Comparison of ENCODE assay signal across 16 cellular contexts in genomic region chr6:167831281-167831680, GRCh38. TPM values are rescaled to one million over a fixed set of nuclear protein-coding genes. Genes with fewer than 3 reads are reported as not detected.
DNase-seq lines count a peak whose midpoint lies in the region; ATAC-seq, FAIRE-seq and TF ChIP-seq lines count a peak whose summit lies in the region.
"Had no signal": no experiment of that assay in that cellular context is flagged by ENCODE, and none has a peak within 500 bp of the region (broad histone marks: within the 10 kb centered on the region; RNA-seq: fewer than 3 reads in every experiment).

No MANE protein-coding gene starts in this region.

- H2BK15ac ChIP-seq in IMR-90 (ENCODE audit: low read depth, low read length), result no peak overlapping the region

- H3K9ac ChIP-seq in IMR-90 (ENCODE audit: low read depth, low read length), result no peak overlapping the region
- peak overlapping the region; percentile 58 for H3K9ac ChIP-seq in mammary epithelial cell (ENCODE audit: insufficient read depth, low read length)

- TF ChIP-seq RAD21 in IMR-90 (IDR thresholded peaks at IDR 0.05; ENCODE audit: low read length), result no peak

- H3K27me3 ChIP-seq in IMR-90 (ENCODE audit: control insufficient read depth, insufficient read depth, low read length) (no peaks in the 10 kb centered on the region; the same call in 1 of the 2 replicates), mammary epithelial cell (ENCODE audit: insufficient read depth, low read length) (no peaks in the 10 kb centered on the region), MG63 (no peaks in the 10 kb centered on the region)
- H3K27me3 ChIP-seq: sigmoid colon had no signal

- H2AFZ ChIP-seq in IMR-90 (replicated peaks; ENCODE audit: low read length, poor library complexity) (no peak overlapping the region), mammary epithelial cell (ENCODE audit: low read depth, low read length) (no peak overlapping the region)

- no peaks in the 10 kb centered on the region for H3K9me3 ChIP-seq in IMR-90 (ENCODE audit: control insufficient read depth, insufficient read depth, low read length)
- H3K9me3 ChIP-seq in mammary epithelial cell (replicated peaks; ENCODE audit: insufficient read depth, low read length), result no peaks in the 10 kb centered on the region
- no peaks in the 10 kb centered on the region for H3K9me3 ChIP-seq in mesodermal cell (ENCODE audit: control insufficient read depth, low read length)
- H3K9me3 ChIP-seq in MG63, result no peaks in the 10 kb centered on the region
- H3K9me3 ChIP-seq: HAP-1, sigmoid colon had no signal

- intact Hi-C loops in IMR-90 (cut with micrococcal nuclease) (no loop called here), mammary epithelial cell (cut with micrococcal nuclease) (no loop called here)

- H2AK5ac ChIP-seq in IMR-90 (ENCODE audit: low read depth, low read length), result no peak overlapping the region

- H3K18ac ChIP-seq in IMR-90 (ENCODE audit: low read depth, low read length), result no peak overlapping the region

- no peak overlapping the region for H4K91ac ChIP-seq in IMR-90 (ENCODE audit: insufficient read depth, low read depth, low read length)

- H3K4me2 ChIP-seq in IMR-90 (ENCODE audit: low read depth, low read length), result no peak overlapping the region
- H3K4me2 ChIP-seq in mammary epithelial cell (ENCODE audit: insufficient read depth, low read depth, low read length), result peak overlapping the region; percentile 60

- peak; percentile 56 for FAIRE-seq in GM12892 (lab: Jason Lieb, UNC)

- H3K4me1 ChIP-seq in IMR-90 (ENCODE audit: control insufficient read depth, insufficient read depth, low read length), result no peaks in the 10 kb centered on the region
- peaks cover 34% of the 10 kb centered on the region for H3K4me1 ChIP-seq in mammary epithelial cell (ENCODE audit: insufficient read depth, low read length)
- peaks cover 26% of the 10 kb centered on the region for H3K4me1 ChIP-seq in mesodermal cell (ENCODE audit: control insufficient read depth, insufficient read depth, low read length, poor library complexity, severe bottlenecking)

- no peak overlapping the region for H4K5ac ChIP-seq in IMR-90 (ENCODE audit: low read depth, low read length)

- no peaks in the 10 kb centered on the region for H3K36me3 ChIP-seq in IMR-90 (ENCODE audit: control insufficient read depth, insufficient read depth, low read length)
- H3K36me3 ChIP-seq in mammary epithelial cell (ENCODE audit: insufficient read depth, low read length), result no peaks in the 10 kb centered on the region
- H3K36me3 ChIP-seq in mesodermal cell (ENCODE audit: control insufficient read depth, insufficient read depth, low read length), result peaks cover 4% of the 10 kb centered on the region
- H3K36me3 ChIP-seq in MG63, result no peaks in the 10 kb centered on the region; the same call in 1 of the 2 replicates
- H3K36me3 ChIP-seq: sigmoid colon had no signal

- in situ Hi-C loops in IMR-90 (cut with MboI; ENCODE audit: low sequenced_read_pairs), result no loop called here
- in situ Hi-C loops in mammary epithelial cell (cut with MboI; ENCODE audit: low sequenced_read_pairs in 2 of 2), result no loop called here

- H2BK5ac ChIP-seq in IMR-90 (ENCODE audit: low read depth, low read length, poor library complexity, severe bottlenecking), result no peak overlapping the region

- peaks cover 90% of the 10 kb centered on the region for H3K79me2 ChIP-seq in mammary epithelial cell (ENCODE audit: insufficient read depth, low read length)

- H4K20me1 ChIP-seq in IMR-90 (ENCODE audit: insufficient read depth, low read length) (peaks cover 18% of the 10 kb centered on the region), mammary epithelial cell (ENCODE audit: insufficient read depth, low read length) (no peaks in the 10 kb centered on the region)

- no peak overlapping the region for H3K14ac ChIP-seq in IMR-90 (replicated peaks; ENCODE audit: low read depth, low read length)

- no peak overlapping the region for H2BK20ac ChIP-seq in IMR-90 (ENCODE audit: low read depth, low read length)

- POLR2A ChIA-PET in IMR-90 (lab: Charles Lee; ENCODE audit: unreplicated experiment), result no interaction called here

- H3K9me1 ChIP-seq in IMR-90 (ENCODE audit: insufficient read depth, low read length), result no peaks in the 10 kb centered on the region

- no peak overlapping the region for H2AK9ac ChIP-seq in IMR-90 (replicated peaks; ENCODE audit: low read depth, low read length, poor library complexity)

- ATAC-seq in IMR-90 (ENCODE audit: low read depth) (no peak), GM19324 (IDR thresholded peaks at IDR 0.05; ENCODE audit: low FRiP score, unreplicated experiment) (no peak), GM19395 (IDR thresholded peaks at IDR 0.05; ENCODE audit: unreplicated experiment) (no peak), HG03521 (IDR thresholded peaks at IDR 0.05; ENCODE audit: unreplicated experiment) (no peak)
- ATAC-seq: stimulated activated naive B cell treated with anti-CD40 and anti-IgM and Interleukin-4, amounts not matched to agents 10 μg/mL and 1 μg/mL and 100 μg/mL, for 72 hours had no signal

- no peak overlapping the region for H3K4ac ChIP-seq in IMR-90 (ENCODE audit: low read depth, low read length)

- no peak for TF ChIP-seq POLR2A in GM12892 (IDR thresholded peaks at IDR 0.05; ENCODE audit: low read depth, low read length)
- TF ChIP-seq POLR2A in IMR-90 (IDR thresholded peaks at IDR 0.05; ENCODE audit: low read depth, low read length), result no peak

- DNase-seq in GM12892 (ENCODE audit: insufficient read length) (no peak), IMR-90 (peak; percentile 25), mammary epithelial cell (no peak), MG63 (no peak)
- DNase-seq: activated naive CD4-positive, alpha-beta T cell treated with anti-CD3 and anti-CD28 coated beads, Interleukin-2, amount 10 ng/mL, durations not matched to agents 7 days and 5 days; cerebellar nuclear complex; hypothalamus; NCI-H2081; sigmoid colon; stimulated activated naive B cell treated with anti-CD40 and anti-IgM and Interleukin-4, amounts not matched to agents 10 μg/mL and 1 μg/mL and 100 μg/mL, for 72 hours had no signal

- H4K8ac ChIP-seq in IMR-90 (ENCODE audit: low read depth in 2 of 2, low read length in 2 of 2), result no peak overlapping the region

- no peak overlapping the region for H3K56ac ChIP-seq in IMR-90 (ENCODE audit: extremely low read depth, insufficient read depth, low read length)

- no peak overlapping the region for H3K23ac ChIP-seq in IMR-90 (ENCODE audit: low read depth, low read length)

- peaks cover 16 to 26% of the 10 kb centered on the region in 2 experiments for H3K79me1 ChIP-seq in IMR-90 (ENCODE audit: low read depth in 1 of 2, low read length in 2 of 2)

- H2BK120ac ChIP-seq in IMR-90 (ENCODE audit: low read depth, low read length), result no peak overlapping the region

- no peak overlapping the region for H3K27ac ChIP-seq in IMR-90 (ENCODE audit: insufficient read depth, low read length)
- peak overlapping the region; percentile 89 for H3K27ac ChIP-seq in mammary epithelial cell (ENCODE audit: insufficient read depth, low read depth, low read length)
- H3K27ac ChIP-seq in mesodermal cell (ENCODE audit: low read depth, low read length, severe bottlenecking), result peak overlapping the region; percentile 11
- H3K27ac ChIP-seq: C4-2B, sigmoid colon had no signal

- CTCF ChIA-PET in IMR-90 (lab: Yijun Ruan, JAX) (interaction anchor here (1.0 kb wide), 1 partner anchor 13 kb away, joined by 3 read pairs; no protein-coding TSS in a partner anchor), mammary epithelial cell (lab: Charles Lee; ENCODE audit: low non-redundant PET) (interaction anchor here (0.6 kb wide), 1 partner anchor 39 kb away, joined by 3 read pairs; no protein-coding TSS in a partner anchor)

- TF ChIP-seq CTCF in IMR-90 (conservative IDR thresholded peaks at IDR 0.05; ENCODE audit: low read depth, low read length) (no peak), mammary epithelial cell (conservative IDR thresholded peaks at IDR 0.05 in 1 of 2, IDR thresholded peaks at IDR 0.05 in 1 of 2; ENCODE audit: extremely low read depth in 1 of 2, insufficient read depth in 1 of 2, low read depth in 1 of 2, low read length in 2 of 2) (no peak)

- H3K4me3 ChIP-seq in IMR-90 (ENCODE audit: insufficient read depth, low read depth, low read length) (no peak overlapping the region), mammary epithelial cell (replicated peaks in 1 of 3; ENCODE audit: insufficient read depth in 1 of 3, low read depth in 2 of 3, low read length in 3 of 3) (peak overlapping the region in 1 of 3 experiments; percentile 6), mesodermal cell (ENCODE audit: extremely low read depth, insufficient read depth, low read length, poor library complexity, severe bottlenecking) (no peak overlapping the region), MG63 (no peak overlapping the region)
- H3K4me3 ChIP-seq: HAP-1, sigmoid colon had no signal

- BruUV-seq in IMR-90 (replicated peaks; lab: Mats Ljungman, UMichigan), result no TSS peak
- no TSS peak for BruUV-seq in mammary epithelial cell (replicated peaks; lab: Mats Ljungman, UMichigan)

- dilution Hi-C loops in IMR-90 (cut with HindIII; ENCODE audit: low sequenced_read_pairs, unreplicated experiment), result no loop called here
- dilution Hi-C loops in mammary epithelial cell (cut with HindIII; ENCODE audit: low sequenced_read_pairs), result no loop called here

- no CpG with 5 or more reads among the region's 2 CpGs for WGBS in IMR-90 (ENCODE audit: extremely low coverage in 2 of 2, insufficient read length in 1 of 2), 2 experiments
- 94% methylated on average over 2 of the region's 2 CpGs for WGBS in mammary epithelial cell (ENCODE audit: low coverage, missing lambda C conversion rate)
- no CpG with 5 or more reads among the region's 2 CpGs for WGBS in mesodermal cell (ENCODE audit: insufficient coverage in 2 of 2), 2 experiments

TF ChIP-seq in IMR-90, 13 proteins besides CTCF, POLR2A, EP300 and RAD21:
- TF ChIP-seq CEBPB (IDR thresholded peaks at IDR 0.05; ENCODE audit: low read depth, low read length) (no peak), NFE2L2 (IDR thresholded peaks at IDR 0.05; ENCODE audit: low read depth, low read length) (no peak), BHLHE40 (IDR thresholded peaks at IDR 0.05; ENCODE audit: low read depth, low read length) (no peak), SMC3 (IDR thresholded peaks at IDR 0.05; ENCODE audit: low read depth, low read length) (no peak)

RNA-seq across cellular contexts. Expression of gene AFDN, which starts 4.6 kb away (rescaled TPM):
- 21.7 TPM for polyA plus RNA-seq in GM12892 (2012; ENCODE audit: missing spikeins)
- total RNA-seq in IMR-90 (2012; rRNA removed), result 20.8 and 23.3 TPM in 2 replicates
- polyA plus RNA-seq in IMR-90 (2012; rRNA removed), result 11.6 and 12.4 TPM in 2 replicates
- 3.8 and 5.4 TPM in 2 replicates for polyA plus RNA-seq in IMR-90 (2012; cell fraction: cytosol; rRNA removed)
- polyA plus RNA-seq in IMR-90 (2012; cell fraction: nucleus; rRNA removed; ENCODE audit: low replicate concordance), result 13.6 and 53.3 TPM in 2 replicates
- 100 to 1,000 TPM; 117 to 129 TPM for total RNA-seq in mammary epithelial cell
- polyA plus RNA-seq in mammary epithelial cell, result 29.4 TPM
- polyA minus RNA-seq in mammary epithelial cell, result 92.8 TPM
- polyA plus RNA-seq in mesodermal cell (2013, experiment 1 of 2), result 128 TPM
- 122 TPM for polyA plus RNA-seq in mesodermal cell (2013, experiment 2 of 2)
- 19.9 and 39.0 TPM in 2 replicates for total RNA-seq in MG63 (2014; rRNA removed; shearing (Covaris generic); ENCODE audit: low replicate concordance)
